15 cellular contexts compared by ENCODE assay signal in genomic region chr1:87795615-87796337, GRCh38.
DNase-seq lines count a peak whose midpoint lies in the region; ATAC-seq, FAIRE-seq and TF ChIP-seq lines count a peak whose summit lies in the region.
"Had no signal": no experiment of that assay in that cellular context is flagged by ENCODE, and none has a peak within 500 bp of the region (broad histone marks: within the 10 kb centered on the region; RNA-seq: fewer than 3 reads in every experiment).

No MANE protein-coding gene starts in this region.

- no peaks in the 10 kb centered on the region for H4K20me1 ChIP-seq in HCT116 (ENCODE audit: insufficient read depth)
- no peaks in the 10 kb centered on the region for H4K20me1 ChIP-seq in astrocyte (ENCODE audit: insufficient read depth, low read length)

- H3K36me3 Mint-ChIP-seq in astrocyte (ENCODE audit: low read depth, unreplicated experiment) = no peaks in the 10 kb centered on the region
- H3K36me3 Mint-ChIP-seq in activated T-helper 1 cell treated with anti-CD3 and anti-CD28 coated beads, Interleukin-12 subunit alpha, Interleukin-12 subunit beta, Interleukin-2, Interleukin-4 antibody, amounts not matched to agents 30 ng/mL and 10 ng/mL and 1 ng/mL, durations not matched to agents 14 hours and 24 hours and 36 hours (ENCODE audit: low read depth) = no peaks in the 10 kb centered on the region
- H3K36me3 Mint-ChIP-seq: activated naive CD4-positive, alpha-beta T cell treated with anti-CD3 and anti-CD28 coated beads, Interleukin-2, amount 10 ng/mL, durations not matched to agents 7 days and 5 days had no signal

- TF ChIP-seq CTCF in HCT116 (IDR thresholded peaks at IDR 0.05 in 2 of 3, conservative IDR thresholded peaks at IDR 0.05 in 1 of 3; ENCODE audit: borderline replicate concordance in 1 of 3, insufficient read depth in 1 of 3, low read depth in 2 of 3, low read length in 2 of 3) (no peak), astrocyte (IDR thresholded peaks at IDR 0.05; ENCODE audit: insufficient read depth, low read depth, low read length) (no peak)

- peak overlapping the region; percentile 21 for H3K27ac Mint-ChIP-seq in astrocyte (ENCODE audit: unreplicated experiment)
- no peak overlapping the region for H3K27ac Mint-ChIP-seq in activated T-helper 1 cell treated with anti-CD3 and anti-CD28 coated beads, Interleukin-12 subunit alpha, Interleukin-12 subunit beta, Interleukin-2, Interleukin-4 antibody, amounts not matched to agents 30 ng/mL and 10 ng/mL and 1 ng/mL, durations not matched to agents 14 hours and 24 hours and 36 hours
- H3K27ac Mint-ChIP-seq: activated naive CD4-positive, alpha-beta T cell treated with anti-CD3 and anti-CD28 coated beads, Interleukin-2, amount 10 ng/mL, durations not matched to agents 7 days and 5 days had no signal

- WGBS in small intestine, 3 donors = 15 to 62% (median 37%) methylated on average over 3 of the region's 3 CpGs

- no peaks in the 10 kb centered on the region for H3K27me3 Mint-ChIP-seq in astrocyte (ENCODE audit: low read depth, unreplicated experiment)
- H3K27me3 Mint-ChIP-seq in activated T-helper 1 cell treated with anti-CD3 and anti-CD28 coated beads, Interleukin-12 subunit alpha, Interleukin-12 subunit beta, Interleukin-2, Interleukin-4 antibody, amounts not matched to agents 30 ng/mL and 10 ng/mL and 1 ng/mL, durations not matched to agents 14 hours and 24 hours and 36 hours (ENCODE audit: insufficient read depth) = peaks cover 4% of the 10 kb centered on the region
- H3K27me3 Mint-ChIP-seq: activated naive CD4-positive, alpha-beta T cell treated with anti-CD3 and anti-CD28 coated beads, Interleukin-2, amount 10 ng/mL, durations not matched to agents 7 days and 5 days had no signal

- DNase-seq in HCT116 (ENCODE audit: low read depth, low spot score) = no peak
- DNase-seq in astrocyte (ENCODE audit: low read depth) = no peak
- no peak for DNase-seq in left lobe of liver (ENCODE audit: low spot score)
- DNase-seq in small intestine = peak; percentile 82
- DNase-seq in activated T-helper 1 cell treated with anti-CD3 and anti-CD28 coated beads, Interleukin-12 subunit alpha, Interleukin-12 subunit beta, Interleukin-2, Interleukin-4 antibody, amounts not matched to agents 30 ng/mL and 10 ng/mL and 1 ng/mL, durations not matched to agents 14 hours and 24 hours and 36 hours (ENCODE audit: low spot score) = no peak
- DNase-seq in head of caudate nucleus = no peak
- no peak for DNase-seq in AG08395 (ENCODE audit: low spot score)
- DNase-seq: activated CD4-positive, alpha-beta T cell treated with anti-CD3 and anti-CD28 coated beads, Interleukin-2, amount 50 U/mL, for 1 hour; activated naive CD4-positive, alpha-beta T cell treated with anti-CD3 and anti-CD28 coated beads, Interleukin-2, amount 10 ng/mL, durations not matched to agents 7 days and 5 days; cortex of kidney; Kasumi-1 had no signal

- H3K9me3 Mint-ChIP-seq in astrocyte (ENCODE audit: unreplicated experiment) = no peaks in the 10 kb centered on the region
- H3K9me3 Mint-ChIP-seq in activated T-helper 1 cell treated with anti-CD3 and anti-CD28 coated beads, Interleukin-12 subunit alpha, Interleukin-12 subunit beta, Interleukin-2, Interleukin-4 antibody, amounts not matched to agents 30 ng/mL and 10 ng/mL and 1 ng/mL, durations not matched to agents 14 hours and 24 hours and 36 hours = no peaks in the 10 kb centered on the region
- H3K9me3 Mint-ChIP-seq: activated naive CD4-positive, alpha-beta T cell treated with anti-CD3 and anti-CD28 coated beads, Interleukin-2, amount 10 ng/mL, durations not matched to agents 7 days and 5 days had no signal

- no peak for TF ChIP-seq RAD21 in HCT116 (IDR thresholded peaks at IDR 0.05; ENCODE audit: low read depth)

- H3K27me3 ChIP-seq in HCT116 (ENCODE audit: insufficient read depth, low read length) = no peaks in the 10 kb centered on the region
- no peaks in the 10 kb centered on the region for H3K27me3 ChIP-seq in astrocyte (ENCODE audit: insufficient read depth, low read length)
- no peaks in the 10 kb centered on the region for H3K27me3 ChIP-seq in small intestine (ENCODE audit: control insufficient read depth in 2 of 2, insufficient read depth in 2 of 2, low read length in 2 of 2)
- H3K27me3 ChIP-seq: neutrophil, right atrium auricular region had no signal

- peaks cover 23 to 35% of the 10 kb centered on the region in 2 experiments for H3K4me1 ChIP-seq in HCT116 (ENCODE audit: control insufficient read depth in 1 of 2, insufficient read depth in 2 of 2, low read length in 2 of 2)
- peaks cover 10% of the 10 kb centered on the region for H3K4me1 ChIP-seq in astrocyte (ENCODE audit: insufficient read depth, low read length)
- peaks cover 0 to 4% of the 10 kb centered on the region in 2 donors for H3K4me1 ChIP-seq in small intestine (ENCODE audit: control insufficient read depth in 2 of 2, insufficient read depth in 1 of 2, low read depth in 1 of 2, low read length in 1 of 2)
- H3K4me1 ChIP-seq: right atrium auricular region had no signal

- H3K9me2 ChIP-seq in HCT116 (ENCODE audit: insufficient read depth) = no peaks in the 10 kb centered on the region

- peak overlapping the region in 1 of 2 experiments; percentile 37; a peak in 2 of 4 replicates for H3K4me3 ChIP-seq in HCT116 (replicated peaks in 1 of 2; ENCODE audit: low read depth in 1 of 2, low read length in 2 of 2)
- H3K4me3 ChIP-seq in astrocyte (ENCODE audit: insufficient read depth, low read depth, low read length) = no peak overlapping the region
- no peak overlapping the region for H3K4me3 ChIP-seq in small intestine (ENCODE audit: low read depth in 1 of 2, low read length in 2 of 2)
- H3K4me3 ChIP-seq: right atrium auricular region had no signal

- BruUV-seq in HCT116 (replicated peaks; lab: Mats Ljungman, UMichigan) = no TSS peak

- no peak for TF ChIP-seq POLR2A in HCT116 (IDR thresholded peaks at IDR 0.05; ENCODE audit: borderline replicate concordance, extremely low read depth, insufficient read depth, insufficient read length)

- H3K79me2 ChIP-seq in HCT116 (ENCODE audit: insufficient read depth, low read length) (no peaks in the 10 kb centered on the region), astrocyte (ENCODE audit: insufficient read depth, low read length) (no peaks in the 10 kb centered on the region)

- POLR2A ChIA-PET in HCT116 (lab: Charles Lee) = interaction anchor here (1.2 kb wide), 2 partner anchors 10 to 11 kb away, joined by 3 to 4 read pairs; no protein-coding TSS in a partner anchor

- H3K4me3 Mint-ChIP-seq in astrocyte (ENCODE audit: unreplicated experiment) = no peak overlapping the region
- H3K4me3 Mint-ChIP-seq in activated T-helper 1 cell treated with anti-CD3 and anti-CD28 coated beads, Interleukin-12 subunit alpha, Interleukin-12 subunit beta, Interleukin-2, Interleukin-4 antibody, amounts not matched to agents 30 ng/mL and 10 ng/mL and 1 ng/mL, durations not matched to agents 14 hours and 24 hours and 36 hours = no peak overlapping the region
- H3K4me3 Mint-ChIP-seq: activated naive CD4-positive, alpha-beta T cell treated with anti-CD3 and anti-CD28 coated beads, Interleukin-2, amount 10 ng/mL, durations not matched to agents 7 days and 5 days had no signal

- H3K9me3 ChIP-seq in HCT116 (ENCODE audit: control insufficient read depth in 1 of 2, insufficient read depth in 1 of 2, low read depth in 1 of 2, low read length in 2 of 2) (no peaks in the 10 kb centered on the region), astrocyte (ENCODE audit: insufficient read depth, low read depth, low read length) (no peaks in the 10 kb centered on the region), small intestine (ENCODE audit: control insufficient read depth, low read depth) (no peaks in the 10 kb centered on the region)
- H3K9me3 ChIP-seq: neutrophil, right atrium auricular region had no signal

- peak overlapping the region; percentile 96 for H2AFZ ChIP-seq in HCT116 (ENCODE audit: low read depth, low read length, poor library complexity, severe bottlenecking)
- H2AFZ ChIP-seq in astrocyte (ENCODE audit: low read depth, low read length) = no peak overlapping the region

- peaks cover 21% of the 10 kb centered on the region for H3K4me1 Mint-ChIP-seq in astrocyte (ENCODE audit: low read depth, unreplicated experiment)
- H3K4me1 Mint-ChIP-seq in activated T-helper 1 cell treated with anti-CD3 and anti-CD28 coated beads, Interleukin-12 subunit alpha, Interleukin-12 subunit beta, Interleukin-2, Interleukin-4 antibody, amounts not matched to agents 30 ng/mL and 10 ng/mL and 1 ng/mL, durations not matched to agents 14 hours and 24 hours and 36 hours (ENCODE audit: low read depth) = no peaks in the 10 kb centered on the region
- H3K4me1 Mint-ChIP-seq: activated naive CD4-positive, alpha-beta T cell treated with anti-CD3 and anti-CD28 coated beads, Interleukin-2, amount 10 ng/mL, durations not matched to agents 7 days and 5 days had no signal

- FAIRE-seq in astrocyte (lab: Jason Lieb, UNC) (no peak), small intestine (lab: Jason Lieb, UNC) (no peak)
- FAIRE-seq: endothelial cell of umbilical vein had no signal

- CTCF ChIA-PET in HCT116 (lab: Charles Lee) = no interaction called here

- intact Hi-C loops in HCT116 (cut with micrococcal nuclease) = loop anchor here (10.0 kb wide), 1 partner anchor 159 kb away; no protein-coding TSS in a partner anchor
- intact Hi-C loops in activated T-helper 1 cell treated with anti-CD3 and anti-CD28 coated beads, Interleukin-12 subunit alpha, Interleukin-12 subunit beta, Interleukin-2, Interleukin-4 antibody, amounts not matched to agents 30 ng/mL and 10 ng/mL and 1 ng/mL, durations not matched to agents 14 hours and 24 hours and 36 hours (cut with micrococcal nuclease) = no loop called here
- intact Hi-C loops in head of caudate nucleus (cut with DNase I) = no loop called here

- RAD21 ChIA-PET in HCT116 (lab: Charles Lee; ENCODE audit: low non-redundant PET in 1 of 2, low total read pairs in 2 of 2, uncharacterized antibody in 2 of 2, unreplicated experiment in 2 of 2) = interaction anchor here in 1 of 2 experiments (0.7 kb wide), 1 partner anchor 27 kb away, joined by 3 read pairs; no protein-coding TSS in a partner anchor

- ATAC-seq in HCT116 (peak; percentile 53), left lobe of liver (peak; percentile 96), GM18873 (IDR thresholded peaks at IDR 0.05; ENCODE audit: low FRiP score, unreplicated experiment) (no peak)

- H3K36me3 ChIP-seq in HCT116 (ENCODE audit: control insufficient read depth in 1 of 2, insufficient read depth in 2 of 2, low read length in 2 of 2) (no peaks in the 10 kb centered on the region), astrocyte (ENCODE audit: insufficient read depth, low read length) (no peaks in the 10 kb centered on the region), small intestine (ENCODE audit: control insufficient read depth in 2 of 2, insufficient read depth in 2 of 2, low read length in 2 of 2) (no peaks in the 10 kb centered on the region)
- H3K36me3 ChIP-seq: neutrophil, right atrium auricular region had no signal

- H3K4me2 ChIP-seq in HCT116 (ENCODE audit: low read length) = peak overlapping the region; percentile 70
- H3K4me2 ChIP-seq in astrocyte (ENCODE audit: low read length) = peak overlapping the region; percentile 54

- no peak overlapping the region for H3K9ac ChIP-seq in HCT116 (ENCODE audit: low read length)
- H3K9ac ChIP-seq in astrocyte (ENCODE audit: low read length) = no peak overlapping the region

- H3K27ac ChIP-seq in HCT116 (ENCODE audit: low read depth, low read length) = peak overlapping the region; percentile 61; the same call in 1 of the 2 replicates
- no peak overlapping the region for H3K27ac ChIP-seq in astrocyte (ENCODE audit: low read depth, low read length)
- H3K27ac ChIP-seq in small intestine (ENCODE audit: low read depth in 1 of 2, low read length in 1 of 2) = peak overlapping the region in 1 of 2 donors; percentile 51
- H3K27ac ChIP-seq: neutrophil, right atrium auricular region had no signal
